In the genomic region with DNA sequence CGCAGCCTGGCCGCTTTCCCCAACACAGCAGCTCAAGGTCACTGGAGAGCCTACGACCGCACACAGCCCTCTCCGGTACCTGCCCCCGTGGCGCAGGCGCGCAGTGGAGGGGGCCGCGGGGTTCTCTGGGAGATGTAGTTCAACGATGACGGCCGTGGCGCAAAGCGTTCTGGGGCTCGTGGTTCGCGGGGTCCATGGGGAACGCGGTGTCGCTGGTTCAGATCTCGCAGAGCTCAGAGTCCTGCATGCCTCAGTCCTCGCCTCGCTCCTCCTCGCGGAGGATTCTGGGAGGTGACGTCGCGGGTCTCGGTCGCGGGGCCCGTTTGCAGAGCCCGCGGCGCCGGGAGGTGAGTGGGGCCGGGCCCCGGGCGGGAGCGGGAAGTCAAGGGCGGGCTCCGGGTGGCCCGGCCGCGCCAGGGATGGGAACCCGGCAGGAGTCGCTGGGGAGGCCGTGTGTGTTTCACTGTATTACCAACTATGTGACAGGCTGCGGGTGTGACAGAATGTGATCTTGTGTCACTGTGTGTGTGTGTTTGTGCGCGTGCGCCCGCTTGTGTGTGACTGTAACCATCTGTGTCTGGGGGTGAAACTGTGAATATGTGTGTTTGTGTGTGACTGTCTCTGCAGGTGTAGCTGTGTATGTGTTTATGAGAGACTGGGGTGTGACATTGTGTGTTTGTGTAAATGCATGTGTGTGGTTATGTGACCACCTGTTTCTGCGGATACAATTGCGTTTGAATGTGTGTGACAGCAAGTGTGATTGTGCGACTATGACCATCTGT, we compare ENCODE assay signal across 8 cellular contexts. TPM values are rescaled to one million over a fixed set of nuclear protein-coding genes. Genes with fewer than 3 reads are reported as not detected.
DNase-seq lines count a peak whose midpoint lies in the region; ATAC-seq and TF ChIP-seq lines count a peak whose summit lies in the region.

Gene ZNF527 (plus strand): TSS at position 220 of the 782 bp plus-strand sequence. CDS start 3,100 bp downstream, outside the sequence.

- peaks cover 13 to 16% of the 10 kb centered on the region in 2 donors for H3K4me1 Mint-ChIP-seq in natural killer cell treated with Interleukin-12 subunit alpha and Interleukin-12 subunit beta and Interleukin-15 and Interleukin-18, amount 100 ng/mL, for 72 hours (ENCODE audit: low read depth in 2 of 2)

- CTCF ChIA-PET in RWPE1 (lab: Yijun Ruan, JAX), result interaction anchor here (0.6 kb wide), 3 partner anchors 60 to 364 kb away, joined by 3 read pairs; no protein-coding TSS in a partner anchor

- H3K27ac ChIP-seq in RWPE1, result peak within 1 kb of the TSS; percentile 87

- H3K4me3 ChIP-seq in LNCaP clone FGC (ENCODE audit: low read depth, low read length) (peak within 1 kb of the TSS; percentile 66), fibroblast of the aortic adventitia (ENCODE audit: low read depth, low read length) (peak within 1 kb of the TSS; percentile 89)

- H3K4me3 Mint-ChIP-seq in natural killer cell treated with Interleukin-12 subunit alpha and Interleukin-12 subunit beta and Interleukin-15 and Interleukin-18, amount 100 ng/mL, for 72 hours, result peak within 1 kb of the TSS; percentile 85

- H3K27ac Mint-ChIP-seq in natural killer cell treated with Interleukin-12 subunit alpha and Interleukin-12 subunit beta and Interleukin-15 and Interleukin-18, amount 100 ng/mL, for 72 hours, result peak within 1 kb of the TSS; percentile 56 to 74

- TF ChIP-seq CTCF in LNCaP clone FGC (IDR thresholded peaks at IDR 0.05; ENCODE audit: control insufficient read depth, extremely low read depth, insufficient read depth), result no peak
- no peak for TF ChIP-seq CTCF in RWPE1 (conservative IDR thresholded peaks at IDR 0.05; ENCODE audit: low read depth)
- TF ChIP-seq CTCF in fibroblast of the aortic adventitia (IDR thresholded peaks at IDR 0.05; ENCODE audit: insufficient read depth, low read length), result no peak

- POLR2A ChIA-PET in RWPE1 (lab: Yijun Ruan, JAX; ENCODE audit: low non-redundant PET), result interaction anchor here (0.5 to 1.0 kb wide), 5 partner anchors 16 to 713 kb away, joined by 3 to 11 read pairs (median 4); partner anchors contain the start of gene ZNF383

- peaks cover 13% of the 10 kb centered on the region for H3K36me3 Mint-ChIP-seq in natural killer cell treated with Interleukin-12 subunit alpha and Interleukin-12 subunit beta and Interleukin-15 and Interleukin-18, amount 100 ng/mL, for 72 hours

- peak; percentile 98 for DNase-seq in ELF-1 (ENCODE audit: low read depth, low spot score)
- peak; percentile 97 for DNase-seq in H4 (ENCODE audit: low spot score)
- DNase-seq in LNCaP clone FGC (ENCODE audit: low read depth), result peak; percentile 92
- peak; percentile 92 for DNase-seq in RWPE1 (ENCODE audit: low spot score)
- DNase-seq in activated effector memory CD4-positive, alpha-beta T cell treated with anti-CD3 and anti-CD28 coated beads, Interleukin-2, amount 50 U/mL, for 16 hours, result peak; percentile 99
- peak; percentile 95 for DNase-seq in fibroblast of the aortic adventitia (ENCODE audit: low read depth)
- peak; percentile 98 for DNase-seq in natural killer cell treated with Interleukin-12 subunit alpha and Interleukin-12 subunit beta and Interleukin-15 and Interleukin-18, amount 100 ng/mL, for 72 hours (ENCODE audit: low spot score)
- peak; percentile 97 for DNase-seq in stimulated activated naive CD4-positive, alpha-beta T cell treated with Interleukin-2 at 50 U/mL for 16 hours (lab: John Stamatoyannopoulos, UW)

- peak; percentile 98 for ATAC-seq in natural killer cell treated with Interleukin-12 subunit alpha and Interleukin-12 subunit beta and Interleukin-15 and Interleukin-18, amount 100 ng/mL, for 72 hours

- peaks cover 9% of the 10 kb centered on the region for H3K9me3 Mint-ChIP-seq in natural killer cell treated with Interleukin-12 subunit alpha and Interleukin-12 subunit beta and Interleukin-15 and Interleukin-18, amount 100 ng/mL, for 72 hours

- H3K27me3 Mint-ChIP-seq in natural killer cell treated with Interleukin-12 subunit alpha and Interleukin-12 subunit beta and Interleukin-15 and Interleukin-18, amount 100 ng/mL, for 72 hours, result no peaks in the 10 kb centered on the region

RNA-seq across cellular contexts. Expression of gene ZNF527, which starts in this region (rescaled TPM):
- total RNA-seq in H4 (2014; rRNA removed; shearing (Covaris generic)), result 6.2 and 6.3 TPM in 2 replicates
- total RNA-seq in fibroblast of the aortic adventitia (ENCODE audit: low replicate concordance), result 6.8 and 9.2 TPM in 2 replicates
- 1 to 10 TPM; 5.6 to 6.7 TPM for total RNA-seq in natural killer cell treated with Interleukin-12 subunit alpha and Interleukin-12 subunit beta and Interleukin-15 and Interleukin-18, amount 100 ng/mL, for 72 hours

Comparison
In these comparisons a context has a peak if more than half of its experiments do, and no peak if none do; other contexts are left out.
1. Peak in every context shown above with its lines: DNase-seq, ATAC-seq, H3K4me3 ChIP-seq and H3K27ac ChIP-seq.